In the genomic region with DNA sequence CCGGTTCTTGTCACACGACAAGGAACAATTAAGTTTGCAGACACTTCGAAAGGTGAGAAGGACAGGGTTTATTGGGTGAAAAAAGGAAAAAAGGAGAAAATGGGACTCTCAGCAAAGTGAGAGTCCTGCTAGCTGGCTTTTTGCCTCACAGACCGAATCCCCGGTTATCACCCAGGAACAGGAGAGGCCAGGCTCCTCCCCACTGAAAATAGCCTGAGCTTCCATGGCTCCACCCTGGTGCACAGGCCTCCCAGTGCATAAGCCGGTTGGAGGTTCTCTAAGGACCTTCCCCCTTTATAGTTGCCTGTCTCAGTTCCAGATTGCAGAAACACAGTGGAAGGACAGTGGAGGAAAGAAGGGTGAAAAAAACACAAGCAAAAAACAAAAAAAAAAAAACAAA, we compare ENCODE assay signal across 24 cellular contexts.
"Had no signal": no experiment of that assay in that cellular context is flagged by ENCODE, and none has a peak within 500 bp of the region (broad histone marks: within the 10 kb centered on the region; RNA-seq: fewer than 3 reads in every experiment).

No MANE protein-coding gene starts in this region.

- H3K4me1 Mint-ChIP-seq: activated B cell treated with CpG ODN at 0.5 μM for 24 hours; activated CD4-positive, alpha-beta T cell treated with anti-CD3 and anti-CD28 coated beads, Interleukin-2, amount 10 ng/mL, durations not matched to agents 7 days and 5 days; activated naive CD8-positive, alpha-beta T cell treated with anti-CD3 and anti-CD28 coated beads, Interleukin-2, amount 10 ng/mL, durations not matched to agents 7 days and 5 days had no signal

- H3K27ac ChIP-seq: adrenal gland, SJSA1 had no signal

- H3K36me3 ChIP-seq: adrenal gland, SJSA1 had no signal

- H3K36me3 Mint-ChIP-seq: activated CD4-positive, alpha-beta memory T cell treated with anti-CD3 and anti-CD28 coated beads for 36 hours; activated naive CD8-positive, alpha-beta T cell treated with anti-CD3 and anti-CD28 coated beads, Interleukin-2, amount 10 ng/mL, durations not matched to agents 7 days and 5 days had no signal

- H3K4me3 Mint-ChIP-seq: activated B cell treated with CpG ODN at 0.5 μM for 24 hours; activated CD4-positive, alpha-beta memory T cell treated with anti-CD3 and anti-CD28 coated beads for 36 hours; activated CD4-positive, alpha-beta T cell treated with anti-CD3 and anti-CD28 coated beads, Interleukin-2, amount 10 ng/mL, durations not matched to agents 7 days and 5 days; activated naive CD8-positive, alpha-beta T cell treated with anti-CD3 and anti-CD28 coated beads, Interleukin-2, amount 10 ng/mL, durations not matched to agents 7 days and 5 days; activated T-cell treated with anti-CD3 and anti-CD28 coated beads, Interleukin-2, amount 50 U/mL, for 72 hours; T-helper 1 cell treated with Interleukin-12 subunit alpha and Interleukin-12 subunit beta and Interleukin-4 antibody, amounts not matched to agents 30 μg/mL and 1 μg/mL, for 36 hours had no signal

- DNase-seq: activated B cell treated with CpG ODN at 0.5 μM for 24 hours; activated CD4-positive, alpha-beta memory T cell treated with anti-CD3 and anti-CD28 coated beads for 36 hours; activated CD4-positive, alpha-beta T cell treated with anti-CD3 and anti-CD28 coated beads for 1 hour; activated CD4-positive, alpha-beta T cell treated with anti-CD3 and anti-CD28 coated beads, Interleukin-2, amount 10 ng/mL, durations not matched to agents 7 days and 5 days; activated CD8-positive, alpha-beta memory T cell treated with anti-CD3 and anti-CD28 coated beads for 24 hours; activated naive CD4-positive, alpha-beta T cell treated with anti-CD3 and anti-CD28 coated beads, Interleukin-2, amount 50 U/mL, for 16 hours; activated naive CD8-positive, alpha-beta T cell treated with anti-CD3 and anti-CD28 coated beads, Interleukin-2, amount 10 ng/mL, durations not matched to agents 7 days and 5 days; activated T-cell treated with anti-CD3 and anti-CD28 coated beads, Interleukin-2, amount 50 U/mL, for 72 hours; adrenal gland; anterior cingulate cortex; Karpas-422; NCI-H1694; NCI-H2029; NCI-H2107; NCI-H2171 treated with DMSO at 0.1 percent for 48 hours; NCI-H226; NCI-H510A; NCI-H69; PC-3; SHP77 had no signal

- H3K27ac Mint-ChIP-seq: activated B cell treated with CpG ODN at 0.5 μM for 24 hours; activated CD4-positive, alpha-beta memory T cell treated with anti-CD3 and anti-CD28 coated beads for 36 hours; activated CD4-positive, alpha-beta T cell treated with anti-CD3 and anti-CD28 coated beads, Interleukin-2, amount 10 ng/mL, durations not matched to agents 7 days and 5 days; activated naive CD8-positive, alpha-beta T cell treated with anti-CD3 and anti-CD28 coated beads, Interleukin-2, amount 10 ng/mL, durations not matched to agents 7 days and 5 days; activated T-cell treated with anti-CD3 and anti-CD28 coated beads, Interleukin-2, amount 50 U/mL, for 72 hours; activated T-helper 2 cell treated with anti-CD3 and anti-CD28 coated beads, Interferon-gamma antibody, Interleukin-2, Interleukin-4, amounts not matched to agents 10 μg/mL and 5 μg/mL and 100 μg/mL, durations not matched to agents 14 hours and 24 hours and 36 hours; T-helper 1 cell treated with Interleukin-12 subunit alpha and Interleukin-12 subunit beta and Interleukin-4 antibody, amounts not matched to agents 30 μg/mL and 1 μg/mL, for 36 hours had no signal

- H3K27me3 ChIP-seq: adrenal gland, SJSA1 had no signal

- H3K9me3 ChIP-seq: adrenal gland, SJSA1 had no signal

- H3K4me3 ChIP-seq: adrenal gland, K562, SJSA1 had no signal

- H3K4me1 ChIP-seq: adrenal gland, SJSA1 had no signal

- ATAC-seq: activated T-cell treated with anti-CD3 and anti-CD28 coated beads, Interleukin-2, amount 50 U/mL, for 72 hours; K562; PC-3 had no signal

- H3K9me3 Mint-ChIP-seq: activated B cell treated with CpG ODN at 0.5 μM for 24 hours; activated CD4-positive, alpha-beta memory T cell treated with anti-CD3 and anti-CD28 coated beads for 36 hours; activated CD4-positive, alpha-beta T cell treated with anti-CD3 and anti-CD28 coated beads, Interleukin-2, amount 10 ng/mL, durations not matched to agents 7 days and 5 days; activated naive CD8-positive, alpha-beta T cell treated with anti-CD3 and anti-CD28 coated beads, Interleukin-2, amount 10 ng/mL, durations not matched to agents 7 days and 5 days; activated T-cell treated with anti-CD3 and anti-CD28 coated beads, Interleukin-2, amount 50 U/mL, for 72 hours; activated T-helper 2 cell treated with anti-CD3 and anti-CD28 coated beads, Interferon-gamma antibody, Interleukin-2, Interleukin-4, amounts not matched to agents 10 μg/mL and 5 μg/mL and 100 μg/mL, durations not matched to agents 14 hours and 24 hours and 36 hours; T-helper 1 cell treated with Interleukin-12 subunit alpha and Interleukin-12 subunit beta and Interleukin-4 antibody, amounts not matched to agents 30 μg/mL and 1 μg/mL, for 36 hours had no signal

- H3K27me3 Mint-ChIP-seq: activated CD4-positive, alpha-beta memory T cell treated with anti-CD3 and anti-CD28 coated beads for 36 hours had no signal
